ENCODE assay signal across 8 cellular contexts in genomic region chr5:39547548-39548154, GRCh38.
A peak's percentile ranks its signal among the peaks of the same experiment; 100 is the strongest.
DNase-seq lines count a peak whose midpoint lies in the region; ATAC-seq, FAIRE-seq and TF ChIP-seq lines count a peak whose summit lies in the region.

No MANE protein-coding gene starts in this region.

- ATAC-seq in HG02973 (IDR thresholded peaks at IDR 0.05; ENCODE audit: unreplicated experiment) (no peak), HG02642 (IDR thresholded peaks at IDR 0.05; ENCODE audit: poor library complexity, unreplicated experiment) (no peak)

- TF ChIP-seq CTCF in right atrium auricular region (IDR thresholded peaks at IDR 0.05), result peak; percentile 61 to 74

- H3K9me3 ChIP-seq in right atrium auricular region, result no peaks in the 10 kb centered on the region

- H3K27me3 ChIP-seq in right atrium auricular region, result no peaks in the 10 kb centered on the region

- no peaks in the 10 kb centered on the region for H3K36me3 ChIP-seq in right atrium auricular region

- H3K4me3 ChIP-seq in right atrium auricular region (no peak overlapping the region), skeletal muscle cell (ENCODE audit: low read depth, low read length) (no peak overlapping the region)

- peak; percentile 1 for DNase-seq in GF-D8 (lab: John Stamatoyannopoulos, UW)
- peak; percentile 38 for DNase-seq in NCI-H2081 treated with DMSO at 0.1 percent for 48 hours (lab: John Stamatoyannopoulos, UW)
- DNase-seq in amniotic epithelial cell (ENCODE audit: low read depth), result peak; percentile 60
- no peak for DNase-seq in right atrium auricular region (ENCODE audit: low spot score)
- DNase-seq in skeletal muscle cell (ENCODE audit: low read depth), result peak; percentile 33

- FAIRE-seq in A204.1 (lab: Jason Lieb, UNC), result peak; percentile 100

- no peak overlapping the region for H3K27ac ChIP-seq in right atrium auricular region

- peaks cover 0 to 13% of the 10 kb centered on the region in 2 donors for H3K4me1 ChIP-seq in right atrium auricular region
